In the genomic region with DNA sequence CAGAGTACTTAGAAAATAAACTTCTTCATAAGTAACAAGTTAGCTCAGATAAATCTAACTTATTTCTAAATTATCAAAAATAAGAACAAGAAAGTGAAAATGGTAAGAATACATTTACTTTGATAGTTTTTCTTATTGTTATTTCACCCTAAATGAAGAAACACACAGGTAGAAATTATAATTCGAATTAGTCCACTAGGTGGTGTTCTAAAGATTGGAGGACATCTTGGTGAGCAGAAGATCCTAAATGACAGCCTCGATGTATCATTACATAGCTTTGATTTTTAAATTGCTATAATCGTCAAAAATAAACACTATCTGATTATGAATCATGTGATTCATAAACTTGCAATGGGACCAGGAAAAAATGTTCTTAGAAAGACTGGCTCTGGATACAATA, we compare ENCODE assay signal across 11 cellular contexts.
DNase-seq lines count a peak whose midpoint lies in the region; ATAC-seq and TF ChIP-seq lines count a peak whose summit lies in the region.
"Had no signal": no experiment of that assay in that cellular context is flagged by ENCODE, and none has a peak within 500 bp of the region (broad histone marks: within the 10 kb centered on the region; RNA-seq: fewer than 3 reads in every experiment).

No MANE protein-coding gene starts in this region.

- DNase-seq in NCI-H2196 (lab: John Stamatoyannopoulos, UW; ENCODE audit: unreplicated experiment) (peak; percentile 9), NCI-H2196 treated with DMSO at 0.1 percent for 48 hours (lab: John Stamatoyannopoulos, UW; ENCODE audit: unreplicated experiment) (no peak), T47D (ENCODE audit: low read depth in 1 of 2, low spot score in 1 of 2) (peak; percentile 12 to 44), progenitor cell of endocrine pancreas (ENCODE audit: low spot score, unreplicated experiment) (no peak), NCI-H128 (lab: John Stamatoyannopoulos, UW; ENCODE audit: unreplicated experiment) (no peak), prostate gland (ENCODE audit: low spot score) (no peak), posterior cingulate gyrus (no peak)
- DNase-seq: activated T-cell treated with anti-CD3 and anti-CD28 coated beads for 4 hours had no signal

- TF ChIP-seq POLR2A in prostate gland (IDR thresholded peaks at IDR 0.05) = no peak

- peak; percentile 47 for TF ChIP-seq CTCF in progenitor cell of endocrine pancreas (IDR thresholded peaks at IDR 0.05; ENCODE audit: unreplicated experiment)
- TF ChIP-seq CTCF in prostate gland (IDR thresholded peaks at IDR 0.05) = peak in 2 of 4 experiments; percentile 32 to 40

- H3K27me3 Mint-ChIP-seq in progenitor cell of endocrine pancreas = no peaks in the 10 kb centered on the region
- H3K27me3 Mint-ChIP-seq: CD4-positive, CD25-positive, alpha-beta regulatory T cell had no signal

- H3K27me3 ChIP-seq in prostate gland (replicated peaks; ENCODE audit: insufficient read depth) = no peaks in the 10 kb centered on the region

- peak; percentile 64 for ATAC-seq in HG03432 (IDR thresholded peaks at IDR 0.05; ENCODE audit: unreplicated experiment)

- in situ Hi-C loops in T47D (cut with HindIII; ENCODE audit: low pct_unique_long_range_greater_than_20kb, low sequenced_read_pairs) = no loop called here

- intact Hi-C loops in prostate gland (cut with DNase I) (no loop called here), posterior cingulate gyrus (cut with DNase I) (no loop called here)

- H3K36me3 ChIP-seq in prostate gland = no peaks in the 10 kb centered on the region

- H3K4me3 Mint-ChIP-seq in progenitor cell of endocrine pancreas (ENCODE audit: low read depth) = no peak overlapping the region
- H3K4me3 Mint-ChIP-seq: CD4-positive, CD25-positive, alpha-beta regulatory T cell had no signal

- no peaks in the 10 kb centered on the region for H3K9me3 ChIP-seq in prostate gland

- no peaks in the 10 kb centered on the region for H3K9me3 Mint-ChIP-seq in progenitor cell of endocrine pancreas (ENCODE audit: low read depth)

- no peak overlapping the region for H3K4me3 ChIP-seq in prostate gland
- H3K4me3 ChIP-seq: lung had no signal

- H3K27ac Mint-ChIP-seq in progenitor cell of endocrine pancreas = no peak overlapping the region
- H3K27ac Mint-ChIP-seq: CD4-positive, CD25-positive, alpha-beta regulatory T cell had no signal

- WGBS in prostate gland = 46% methylated on average over 3 of the region's 3 CpGs

- H3K4me1 Mint-ChIP-seq in progenitor cell of endocrine pancreas (ENCODE audit: low read depth) = no peaks in the 10 kb centered on the region
- H3K4me1 Mint-ChIP-seq: CD4-positive, CD25-positive, alpha-beta regulatory T cell had no signal

- H3K27ac ChIP-seq in prostate gland = no peak overlapping the region

- H3K4me1 ChIP-seq in prostate gland (replicated peaks) = no peaks in the 10 kb centered on the region

- H3K36me3 Mint-ChIP-seq in progenitor cell of endocrine pancreas (ENCODE audit: insufficient read depth) = no peaks in the 10 kb centered on the region
- H3K36me3 Mint-ChIP-seq: CD4-positive, CD25-positive, alpha-beta regulatory T cell had no signal

Comparison
In these comparisons a context has a peak if more than half of its experiments do, and no peak if none do; other contexts are left out.
1. DNase-seq: peak in NCI-H2196 (single experiment) and T47D (2 of 2); none in NCI-H2196 treated with DMSO at 0.1 percent for 48 hours (single experiment), progenitor cell of endocrine pancreas (single experiment), NCI-H128 (single experiment), prostate gland (single experiment) and posterior cingulate gyrus (0 of 10).